ENCODE assay signal across 12 cellular contexts in genomic region chr2:37149626-37150322, GRCh38. TPM values are rescaled to one million over a fixed set of nuclear protein-coding genes. Genes with fewer than 3 reads are reported as not detected.
DNase-seq lines count a peak whose midpoint lies in the region; ATAC-seq and TF ChIP-seq lines count a peak whose summit lies in the region.
"Had no signal": no experiment of that assay in that cellular context is flagged by ENCODE, and none has a peak within 500 bp of the region (broad histone marks: within the 10 kb centered on the region; RNA-seq: fewer than 3 reads in every experiment).

No MANE protein-coding gene starts in this region.

- no peaks in the 10 kb centered on the region for H3K27me3 ChIP-seq in CD8-positive, alpha-beta memory T cell (ENCODE audit: insufficient read depth, low read length, poor library complexity, severe bottlenecking)
- H3K27me3 ChIP-seq in Loucy (ENCODE audit: insufficient read depth, low read length, poor library complexity, severe bottlenecking) (no peaks in the 10 kb centered on the region), esophagus squamous epithelium (no peaks in the 10 kb centered on the region)
- no peaks in the 10 kb centered on the region for H3K27me3 ChIP-seq in naive thymus-derived CD4-positive, alpha-beta T cell (ENCODE audit: control insufficient read depth in 2 of 2, insufficient read depth in 2 of 2, low read length in 2 of 2)
- H3K27me3 ChIP-seq: esophagus muscularis mucosa had no signal

- H4K20me1 ChIP-seq in Loucy (ENCODE audit: insufficient read depth, low read length, poor library complexity, severe bottlenecking) = peaks cover 19% of the 10 kb centered on the region

- H3K9ac ChIP-seq in Loucy (ENCODE audit: low read depth, low read length, poor library complexity, severe bottlenecking) = peak overlapping the region; percentile 22

- no peak for TF ChIP-seq POLR2A in esophagus squamous epithelium (IDR thresholded peaks at IDR 0.05)

- intact Hi-C loops in naive thymus-derived CD4-positive, alpha-beta T cell (cut with micrococcal nuclease) = loop anchor here in 1 of 2 donors (5.0 kb wide), 1 partner anchor 42 kb away; no protein-coding TSS in a partner anchor
- intact Hi-C loops in esophagus squamous epithelium (cut with DNase I) (no loop called here), left ventricle myocardium superior (cut with micrococcal nuclease) (no loop called here)

- H3K4me3 ChIP-seq in CD8-positive, alpha-beta memory T cell (ENCODE audit: low read length) = no peak overlapping the region
- H3K4me3 ChIP-seq in Loucy (ENCODE audit: low read length, poor library complexity, severe bottlenecking) (peak overlapping the region; percentile 30), choroid plexus epithelial cell (ENCODE audit: low read depth, low read length) (no peak overlapping the region), esophagus squamous epithelium (no peak overlapping the region)
- H3K4me3 ChIP-seq in naive thymus-derived CD4-positive, alpha-beta T cell (ENCODE audit: low read length) = no peak overlapping the region
- H3K4me3 ChIP-seq: esophagus muscularis mucosa had no signal

- POLR2A ChIA-PET in CD8-positive, alpha-beta memory T cell (lab: Charles Lee) = no interaction called here
- POLR2A ChIA-PET in naive thymus-derived CD4-positive, alpha-beta T cell (lab: Charles Lee) = no interaction called here

- H3K27me3 Mint-ChIP-seq in CD8-positive, alpha-beta memory T cell = no peaks in the 10 kb centered on the region
- no peaks in the 10 kb centered on the region for H3K27me3 Mint-ChIP-seq in naive thymus-derived CD4-positive, alpha-beta T cell

- no peaks in the 10 kb centered on the region for H3K9me3 ChIP-seq in CD8-positive, alpha-beta memory T cell (ENCODE audit: low read length)
- H3K9me3 ChIP-seq in Loucy (ENCODE audit: insufficient read depth, low read depth, low read length) = no peaks in the 10 kb centered on the region
- no peaks in the 10 kb centered on the region for H3K9me3 ChIP-seq in naive thymus-derived CD4-positive, alpha-beta T cell (ENCODE audit: control insufficient read depth in 2 of 3, low read length in 3 of 3)
- H3K9me3 ChIP-seq in esophagus squamous epithelium = no peaks in the 10 kb centered on the region
- H3K9me3 ChIP-seq: esophagus muscularis mucosa had no signal

- peak overlapping the region; percentile 22 to 95 (median 68) for H3K27ac Mint-ChIP-seq in CD8-positive, alpha-beta memory T cell
- H3K27ac Mint-ChIP-seq in naive thymus-derived CD4-positive, alpha-beta T cell = peak overlapping the region in 6 of 9 donors; percentile 2 to 73 (median 42)

- H3K79me2 ChIP-seq in Loucy (ENCODE audit: insufficient read depth, low read length) = peaks cover 42% of the 10 kb centered on the region

- DNase-seq in CD8-positive, alpha-beta memory T cell = peak in 1 of 5 donors; percentile 26
- DNase-seq in choroid plexus epithelial cell (ENCODE audit: low read depth) (peak; percentile 29), esophagus squamous epithelium (lab: John Stamatoyannopoulos, UW) (no peak), HCEC 1CT (no peak), left ventricle myocardium superior (no peak), NCI-H345 treated with DMSO at 0.1 percent for 48 hours (lab: John Stamatoyannopoulos, UW; ENCODE audit: unreplicated experiment) (no peak)
- DNase-seq in naive thymus-derived CD4-positive, alpha-beta T cell = no peak
- DNase-seq: activated CD8-positive, alpha-beta memory T cell treated with anti-CD3 and anti-CD28 coated beads, Interleukin-2, amount 50 U/mL, for 4 hours; C1 segment of cervical spinal cord had no signal

- H2AFZ ChIP-seq in Loucy (ENCODE audit: low read length) = no peak overlapping the region

- CTCF ChIA-PET in CD8-positive, alpha-beta memory T cell (lab: Charles Lee) = interaction anchor here (1.1 kb wide), 1 partner anchor 51 kb away, joined by 3 read pairs; no protein-coding TSS in a partner anchor
- CTCF ChIA-PET in naive thymus-derived CD4-positive, alpha-beta T cell (lab: Charles Lee) = interaction anchor here (0.7 to 1.2 kb wide), 2 partner anchors 15 to 485 kb away, joined by 4 to 6 read pairs; no protein-coding TSS in a partner anchor

- ATAC-seq in naive thymus-derived CD4-positive, alpha-beta T cell = peak; percentile 73
- ATAC-seq in left ventricle myocardium superior = no peak

- H3K4me2 ChIP-seq in Loucy (ENCODE audit: low read depth, low read length, poor library complexity, severe bottlenecking) = peak overlapping the region; percentile 60

- H3K4me3 Mint-ChIP-seq in CD8-positive, alpha-beta memory T cell = peak overlapping the region; percentile 7 to 75 (median 43)
- H3K4me3 Mint-ChIP-seq in naive thymus-derived CD4-positive, alpha-beta T cell = peak overlapping the region in 5 of 10 donors; percentile 5 to 24 (median 12)
- H3K4me3 Mint-ChIP-seq: neural crest cell had no signal

- H3K9me3 Mint-ChIP-seq in CD8-positive, alpha-beta memory T cell = no peaks in the 10 kb centered on the region
- no peaks in the 10 kb centered on the region for H3K9me3 Mint-ChIP-seq in naive thymus-derived CD4-positive, alpha-beta T cell

- 54 to 65% methylated on average over 6 of the region's 6 CpGs for WGBS in esophagus squamous epithelium, 2 donors

- no peaks in the 10 kb centered on the region for H3F3A ChIP-seq in Loucy (ENCODE audit: low read depth)

- peaks cover 8 to 57% (median 16%) of the 10 kb centered on the region in 3 donors for H3K36me3 Mint-ChIP-seq in CD8-positive, alpha-beta memory T cell
- peaks cover 13 to 49% (median 44%) of the 10 kb centered on the region in 5 donors for H3K36me3 Mint-ChIP-seq in naive thymus-derived CD4-positive, alpha-beta T cell

- TF ChIP-seq CTCF in Loucy (conservative IDR thresholded peaks at IDR 0.05; ENCODE audit: low read length) = no peak
- no peak for TF ChIP-seq CTCF in choroid plexus epithelial cell (conservative IDR thresholded peaks at IDR 0.05; ENCODE audit: low read depth, low read length)
- no peak for TF ChIP-seq CTCF in esophagus squamous epithelium (IDR thresholded peaks at IDR 0.05)

- no peaks in the 10 kb centered on the region for H3K4me1 ChIP-seq in CD8-positive, alpha-beta memory T cell (ENCODE audit: insufficient read depth, low read length)
- H3K4me1 ChIP-seq in Loucy (ENCODE audit: insufficient read depth, low read length, poor library complexity, severe bottlenecking) (peaks cover 22% of the 10 kb centered on the region), esophagus squamous epithelium (peaks cover 0 to 30% (median 0%) of the 10 kb centered on the region in 3 donors)
- H3K4me1 ChIP-seq in naive thymus-derived CD4-positive, alpha-beta T cell (ENCODE audit: control insufficient read depth in 2 of 2, insufficient read depth in 2 of 2, low read length in 2 of 2) = peaks cover 4 to 9% of the 10 kb centered on the region in 2 donors

- no peaks in the 10 kb centered on the region for H3K9me2 ChIP-seq in Loucy (replicated peaks; ENCODE audit: low read depth, low read length)

- peaks cover 47 to 55% (median 55%) of the 10 kb centered on the region in 3 donors for H3K4me1 Mint-ChIP-seq in CD8-positive, alpha-beta memory T cell
- H3K4me1 Mint-ChIP-seq in naive thymus-derived CD4-positive, alpha-beta T cell = peaks cover 13 to 58% (median 48%) of the 10 kb centered on the region in 7 donors

- H3K27ac ChIP-seq in CD8-positive, alpha-beta memory T cell (ENCODE audit: low read depth, low read length) = no peak overlapping the region
- H3K27ac ChIP-seq in naive thymus-derived CD4-positive, alpha-beta T cell (ENCODE audit: low read depth, low read length) = no peak overlapping the region
- no peak overlapping the region for H3K27ac ChIP-seq in esophagus squamous epithelium
- H3K27ac ChIP-seq: esophagus muscularis mucosa had no signal

- H3K36me3 ChIP-seq in CD8-positive, alpha-beta memory T cell (ENCODE audit: insufficient read depth, low read length) = peaks cover 11% of the 10 kb centered on the region
- H3K36me3 ChIP-seq in Loucy (ENCODE audit: insufficient read depth, low read length) (peaks cover 27% of the 10 kb centered on the region; the same call in 1 of the 2 replicates), esophagus squamous epithelium (peaks cover 0 to 62% (median 13%) of the 10 kb centered on the region in 3 donors)
- H3K36me3 ChIP-seq in naive thymus-derived CD4-positive, alpha-beta T cell (ENCODE audit: control insufficient read depth in 2 of 3, insufficient read depth in 3 of 3, low read length in 3 of 3) = peaks cover 0 to 20% (median 0%) of the 10 kb centered on the region in 3 experiments

RNA-seq across cellular contexts. Expression of gene EIF2AK2, which starts 7.0 kb away (rescaled TPM):
- total RNA-seq in CD8-positive, alpha-beta memory T cell = 10 to 100 TPM; 36.0 to 39.8 TPM
- 42.6 TPM for polyA plus RNA-seq in CD8-positive, alpha-beta memory T cell
- 10 to 100 TPM; 21.2 to 91.9 (median 24.2) TPM for total RNA-seq in naive thymus-derived CD4-positive, alpha-beta T cell
- 10 to 100 TPM; 20.4 to 23.5 TPM for polyA plus RNA-seq in naive thymus-derived CD4-positive, alpha-beta T cell
- total RNA-seq in esophagus squamous epithelium = 10 to 100 TPM in 3 of 4 donors, 1 to 10 TPM in 1; 8.1 to 21.4 (median 16.7) TPM
- 18.2 TPM for total RNA-seq in left ventricle myocardium superior

RNA-seq across cellular contexts. Expression of gene SULT6B1, which starts 38.7 kb away (rescaled TPM):
- total RNA-seq in CD8-positive, alpha-beta memory T cell = not detected
- polyA plus RNA-seq in CD8-positive, alpha-beta memory T cell = not detected
- total RNA-seq in naive thymus-derived CD4-positive, alpha-beta T cell = not detected
- not detected for polyA plus RNA-seq in naive thymus-derived CD4-positive, alpha-beta T cell
- total RNA-seq in esophagus squamous epithelium = not detected
- total RNA-seq in left ventricle myocardium superior = not detected
- total RNA-seq: esophagus muscularis mucosa, neural crest cell had no signal

RNA-seq across cellular contexts. Expression of gene CEBPZOS, which starts 46.5 kb away (rescaled TPM):
- 10 to 100 TPM; 33.7 to 35.0 TPM for total RNA-seq in CD8-positive, alpha-beta memory T cell
- 43.6 TPM for polyA plus RNA-seq in CD8-positive, alpha-beta memory T cell
- 10 to 100 TPM; 26.9 to 40.7 (median 40.4) TPM for total RNA-seq in naive thymus-derived CD4-positive, alpha-beta T cell
- polyA plus RNA-seq in naive thymus-derived CD4-positive, alpha-beta T cell = 10 to 100 TPM; 47.4 to 58.8 TPM
- 10 to 100 TPM; 17.9 to 22.3 (median 20.3) TPM for total RNA-seq in esophagus squamous epithelium
- total RNA-seq in left ventricle myocardium superior = 60.4 TPM
- total RNA-seq: neural crest cell had no signal
